Comparison of ENCODE assay signal across 10 cellular contexts in genomic region chr14:52835122-52835903, GRCh38. TPM values are rescaled to one million over a fixed set of nuclear protein-coding genes. Genes with fewer than 3 reads are reported as not detected.
DNase-seq lines count a peak whose midpoint lies in the region; ATAC-seq, FAIRE-seq and TF ChIP-seq lines count a peak whose summit lies in the region.
"Had no signal": no experiment of that assay in that cellular context is flagged by ENCODE, and none has a peak within 500 bp of the region (broad histone marks: within the 10 kb centered on the region; RNA-seq: fewer than 3 reads in every experiment).

No MANE protein-coding gene starts in this region.

- 31% methylated on average over 12 of the region's 12 CpGs for WGBS in SK-N-SH (ENCODE audit: low lambda C conversion rate)
- 80 to 87% (median 84%) methylated on average over 12 of the region's 12 CpGs for WGBS in stomach, 5 donors

- no peaks in the 10 kb centered on the region for H3K9me2 ChIP-seq in SK-N-SH

- TF ChIP-seq POLR2A in stomach (IDR thresholded peaks at IDR 0.05) = no peak

- DNase-seq in AG04450 (ENCODE audit: low read depth, low spot score) (no peak), LHCN-M2 (ENCODE audit: low read depth) (peak; percentile 77), SK-N-SH (peak; percentile 63), stomach (no peak), OCI-M2 (lab: John Stamatoyannopoulos, UW; ENCODE audit: unreplicated experiment) (no peak)
- DNase-seq: activated naive CD8-positive, alpha-beta T cell treated with anti-CD3 and anti-CD28 coated beads, Interleukin-2, amount 10 ng/mL, durations not matched to agents 7 days and 5 days; Calu3 had no signal

- intact Hi-C loops in stomach (cut with DNase I; ENCODE audit: low total_unique reads) = no loop called here

- no peak for TF ChIP-seq CTCF in AG04450 (IDR thresholded peaks at IDR 0.05; ENCODE audit: low read depth, low read length)
- no peak for TF ChIP-seq CTCF in SK-N-SH (IDR thresholded peaks at IDR 0.05)
- TF ChIP-seq CTCF in stomach (IDR thresholded peaks at IDR 0.05) = no peak

- H3K36me3 ChIP-seq in SK-N-SH (replicated peaks in 1 of 2; ENCODE audit: control insufficient read depth in 1 of 2, insufficient read depth in 2 of 2, low read length in 1 of 2) = no peaks in the 10 kb centered on the region
- no peaks in the 10 kb centered on the region for H3K36me3 ChIP-seq in stomach

- peak overlapping the region; percentile 66 for H3K4me2 ChIP-seq in SK-N-SH

- no peak for TF ChIP-seq RAD21 in SK-N-SH (IDR thresholded peaks at IDR 0.05; ENCODE audit: low read length)

- ATAC-seq in GM21381 (IDR thresholded peaks at IDR 0.05; ENCODE audit: unreplicated experiment) (no peak), GM18520 (IDR thresholded peaks at IDR 0.05; ENCODE audit: unreplicated experiment) (no peak)

- H3K4me1 ChIP-seq in SK-N-SH (ENCODE audit: control insufficient read depth in 1 of 2, insufficient read depth in 2 of 2, low read depth in 1 of 2, low read length in 1 of 2) (peaks cover 26 to 48% of the 10 kb centered on the region in 2 experiments), stomach (no peaks in the 10 kb centered on the region)

- H3K27me3 ChIP-seq in AG04450 (ENCODE audit: control insufficient read depth, insufficient read depth, low read length) (no peaks in the 10 kb centered on the region), SK-N-SH (ENCODE audit: insufficient read depth) (no peaks in the 10 kb centered on the region), stomach (no peaks in the 10 kb centered on the region)

- peaks cover 36% of the 10 kb centered on the region for H3F3A ChIP-seq in SK-N-SH (replicated peaks; ENCODE audit: insufficient read depth)

- H3K79me2 ChIP-seq in SK-N-SH (ENCODE audit: insufficient read depth) = no peaks in the 10 kb centered on the region

- POLR2A ChIA-PET in AG04450 (lab: Yijun Ruan, JAX) (no interaction called here), SK-N-SH (lab: Yijun Ruan, JAX) (no interaction called here)

- H3K4me3 ChIP-seq in AG04450 (ENCODE audit: low read depth, low read length) (no peak overlapping the region), SK-N-SH (ENCODE audit: low read depth in 2 of 2, low read length in 1 of 2) (peak overlapping the region; percentile 15 to 47; a peak in 2 of 4 replicates), stomach (no peak overlapping the region)

- TF ChIP-seq EP300 in SK-N-SH (IDR thresholded peaks at IDR 0.05; ENCODE audit: borderline replicate concordance in 1 of 2, low read depth in 1 of 2, low read length in 1 of 2) (peak; percentile 79 to 90; a peak in 3 of 4 replicates), stomach (IDR thresholded peaks at IDR 0.05) (no peak)

- FAIRE-seq in islet of Langerhans (lab: Jason Lieb, UNC) = peak; percentile 38

- H3K27ac ChIP-seq in AG04450 (ENCODE audit: low read depth, low read length) (peak overlapping the region; percentile 3), SK-N-SH (ENCODE audit: low read depth in 2 of 2, low read length in 1 of 2) (peak overlapping the region; percentile 92 to 95), stomach (no peak overlapping the region)

- peak overlapping the region; percentile 65; the same call in 1 of the 2 replicates for H3K9ac ChIP-seq in SK-N-SH

- CTCF ChIA-PET in AG04450 (lab: Charles Lee) = interaction anchor here (0.6 to 1.2 kb wide), 4 partner anchors 11 to 261 kb away, joined by 3 to 5 read pairs (median 4); no protein-coding TSS in a partner anchor
- CTCF ChIA-PET in SK-N-SH (lab: Yijun Ruan, JAX) = interaction anchor here (0.7 to 1.9 kb wide), 6 partner anchors 13 to 471 kb away, joined by 3 to 6 read pairs (median 4); no protein-coding TSS in a partner anchor

- no peaks in the 10 kb centered on the region for H4K20me1 ChIP-seq in SK-N-SH (ENCODE audit: insufficient read depth)

- no peak overlapping the region; the same call in 1 of the 2 replicates for H2AFZ ChIP-seq in SK-N-SH (ENCODE audit: low read depth)

- no peaks in the 10 kb centered on the region for H3K9me3 ChIP-seq in AG04450 (ENCODE audit: control insufficient read depth, insufficient read depth, low read length)
- no peaks in the 10 kb centered on the region for H3K9me3 ChIP-seq in SK-N-SH
- H3K9me3 ChIP-seq in stomach = no peaks in the 10 kb centered on the region

TF ChIP-seq in SK-N-SH, 30 proteins besides CTCF, POLR2A, EP300 and RAD21 (continues in another document):
- TF ChIP-seq FOSL2 (IDR thresholded peaks at IDR 0.05; ENCODE audit: borderline replicate concordance, low read depth) (peak; percentile 71), TEAD4 (IDR thresholded peaks at IDR 0.05; ENCODE audit: borderline replicate concordance, insufficient read depth) (no peak), NRF1 (IDR thresholded peaks at IDR 0.05; ENCODE audit: low read depth, low read length) (no peak), SIN3A (IDR thresholded peaks at IDR 0.05; ENCODE audit: borderline replicate concordance, low read depth, low read length) (0 out of 2 replicates have a peak, but pooled peaks have one; percentile 10), FOXJ3 (CRISPR knock-in tag; IDR thresholded peaks at IDR 0.05) (no peak), TAF1 (IDR thresholded peaks at IDR 0.05; ENCODE audit: borderline replicate concordance, low read depth, low read length) (no peak), SMC3 (IDR thresholded peaks at IDR 0.05; ENCODE audit: low read depth, low read length) (no peak), MAX (IDR thresholded peaks at IDR 0.05; ENCODE audit: low read depth) (peak; percentile 27; the same call in 1 of the 2 replicates), JUND (IDR thresholded peaks at IDR 0.05) (peak; percentile 56), RXRA (IDR thresholded peaks at IDR 0.05; ENCODE audit: borderline replicate concordance, low read depth) (no peak), USF1 (IDR thresholded peaks at IDR 0.05; ENCODE audit: borderline replicate concordance, low read depth) (no peak), TCF12 (IDR thresholded peaks at IDR 0.05) (peak; percentile 59), GATA2 (CRISPR knock-in tag; IDR thresholded peaks at IDR 0.05) (peak; percentile 55; the same call in 1 of the 2 replicates), GABPA (IDR thresholded peaks at IDR 0.05; ENCODE audit: low read depth) (no peak), FOXM1 (IDR thresholded peaks at IDR 0.05; ENCODE audit: low read depth) (no peak), USF2 (IDR thresholded peaks at IDR 0.05; ENCODE audit: borderline replicate concordance, low read depth, low read length) (no peak), IRF3 (IDR thresholded peaks at IDR 0.05; ENCODE audit: low read depth, low read length) (peak; percentile 11; the same call in 1 of the 2 replicates)

RNA-seq across cellular contexts. Expression of gene GNPNAT1, which starts 43.9 kb away (rescaled TPM):
- polyA plus RNA-seq in AG04450 (2011; rRNA removed) = 40.7 and 47.2 TPM in 2 replicates
- 17.3 and 20.5 TPM in 2 replicates for polyA minus RNA-seq in AG04450 (2011; rRNA and poly(A)+ RNA removed)
- 38.1 and 40.2 TPM in 2 replicates for total RNA-seq in LHCN-M2 (2014; rRNA removed)
- polyA plus RNA-seq in LHCN-M2 (2012) = 22.2 TPM
- 15.2 and 18.0 TPM in 2 replicates for polyA plus RNA-seq in SK-N-SH (2012; rRNA removed)
- 20.7 and 25.8 TPM in 2 replicates for polyA plus RNA-seq in SK-N-SH (2012; cell fraction: cytosol; rRNA removed)
- polyA plus RNA-seq in SK-N-SH (2012; cell fraction: nucleus; rRNA removed) = 6.6 and 8.8 TPM in 2 replicates
- total RNA-seq in stomach = 10 to 100 TPM; 22.2 to 76.8 (median 29.0) TPM
- 10 to 100 TPM in 2 of 3 donors, 1 to 10 TPM in 1; 7.6 to 25.8 (median 24.3) TPM for polyA plus RNA-seq in stomach

Comparison
In these comparisons a context has a peak if more than half of its experiments do, and no peak if none do; other contexts are left out.
1. DNase-seq: peak in LHCN-M2 (single experiment) and SK-N-SH (single experiment); none in AG04450 (single experiment), stomach (single experiment) and OCI-M2 (single experiment).
2. H3K27ac ChIP-seq: peak in AG04450 (single experiment) and SK-N-SH (2 of 2); none in stomach (0 of 5).
3. H3K4me3 ChIP-seq: peak in SK-N-SH (2 of 2); none in AG04450 (single experiment) and stomach (0 of 4).